ENCODE assay signal across 1 cellular context in the genomic region with DNA sequence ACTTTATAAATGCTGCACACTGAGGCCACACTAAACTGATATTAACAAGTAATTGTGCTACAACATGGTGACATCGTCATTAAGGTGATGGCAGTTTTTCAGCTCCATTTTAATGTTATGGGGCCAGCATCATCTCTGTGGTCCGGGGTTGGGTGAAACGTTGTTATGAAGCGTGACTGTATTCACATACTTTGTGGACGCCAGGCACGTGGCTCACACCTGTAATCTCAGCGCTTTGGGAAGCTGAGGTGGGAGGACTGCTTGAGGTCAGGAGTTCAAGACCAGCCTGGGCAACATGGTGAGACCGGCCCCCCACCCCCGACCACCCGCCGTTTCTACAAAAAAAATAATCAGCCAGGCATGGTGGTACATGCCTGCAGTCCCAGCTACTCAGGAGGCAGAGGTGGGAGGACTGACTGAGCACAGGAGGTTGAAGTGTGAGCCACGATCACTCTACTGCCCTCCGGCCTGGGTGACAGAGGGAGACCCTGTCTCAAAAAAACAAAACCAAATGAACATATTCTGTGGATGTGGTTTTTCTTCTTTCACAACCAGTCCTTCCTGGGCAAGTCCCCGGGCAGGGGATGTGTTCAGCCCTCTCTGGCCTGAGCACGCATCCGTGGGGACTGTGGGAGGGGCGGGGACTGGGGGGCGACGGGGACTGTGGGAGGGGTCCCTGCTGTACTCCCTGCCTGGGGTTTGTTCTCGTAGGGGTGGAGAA.
A peak's percentile ranks its signal among the peaks of the same experiment; 100 is the strongest.
TF ChIP-seq lines count a peak whose summit lies in the region.

No MANE protein-coding gene starts in this region.

TF ChIP-seq in GM12878, 131 proteins besides CTCF, POLR2A, EP300 and RAD21:
- no peak for TF ChIP-seq ATF7 (IDR thresholded peaks at IDR 0.05; ENCODE audit: low read depth)
- TF ChIP-seq BHLHE40 (IDR thresholded peaks at IDR 0.05; ENCODE audit: borderline replicate concordance in 1 of 2, low read depth in 2 of 2, low read length in 1 of 2): peak in 1 of 2 experiments; percentile 85; a peak in 2 of 4 replicates
- peak; percentile 15; the same call in 1 of the 2 replicates for TF ChIP-seq NR2F1 (conservative IDR thresholded peaks at IDR 0.05)
- TF ChIP-seq FOXM1 (IDR thresholded peaks at IDR 0.05; ENCODE audit: low read depth, low read length): no peak
- no peak for TF ChIP-seq SMC3 (IDR thresholded peaks at IDR 0.05; ENCODE audit: borderline replicate concordance, low read length)
- no peak for TF ChIP-seq ZNF24 (IDR thresholded peaks at IDR 0.05)
- TF ChIP-seq SREBF1 (IDR thresholded peaks at IDR 0.05; ENCODE audit: low read length): no peak
